ENCODE assay signal across 18 cellular contexts in genomic region chr2:236078675-236079255, GRCh38.
DNase-seq lines count a peak whose midpoint lies in the region; ATAC-seq and TF ChIP-seq lines count a peak whose summit lies in the region.
"Had no signal": no experiment of that assay in that cellular context is flagged by ENCODE, and none has a peak within 500 bp of the region (broad histone marks: within the 10 kb centered on the region; RNA-seq: fewer than 3 reads in every experiment).

No MANE protein-coding gene starts in this region.

- H2AFZ ChIP-seq in hepatocyte = no peak overlapping the region

- no peaks in the 10 kb centered on the region for H3K36me3 Mint-ChIP-seq in MCF 10A (ENCODE audit: insufficient read depth, unreplicated experiment)
- H3K36me3 Mint-ChIP-seq in WTC11 = peaks cover 14% of the 10 kb centered on the region
- no peaks in the 10 kb centered on the region for H3K36me3 Mint-ChIP-seq in activated CD8-positive, alpha-beta T cell treated with anti-CD3 and anti-CD28 coated beads, Interleukin-2, amount 10 ng/mL, durations not matched to agents 7 days and 5 days (ENCODE audit: low read depth)
- H3K36me3 Mint-ChIP-seq: CD14-positive monocyte had no signal

- H3K4me1 ChIP-seq in breast epithelium = no peaks in the 10 kb centered on the region
- H3K4me1 ChIP-seq in hepatocyte (ENCODE audit: insufficient read depth) = peaks cover 20% of the 10 kb centered on the region
- H3K4me1 ChIP-seq in upper lobe of right lung = no peaks in the 10 kb centered on the region

- TF ChIP-seq CTCF in MCF 10A (IDR thresholded peaks at IDR 0.05; ENCODE audit: unreplicated experiment) (no peak), breast epithelium (IDR thresholded peaks at IDR 0.05) (no peak), WTC11 (IDR thresholded peaks at IDR 0.05) (no peak), hepatocyte (IDR thresholded peaks at IDR 0.05; ENCODE audit: poor library complexity) (no peak), upper lobe of right lung (IDR thresholded peaks at IDR 0.05) (no peak)

- H3K4me1 Mint-ChIP-seq in MCF 10A (ENCODE audit: insufficient read depth, unreplicated experiment) = peaks cover 14% of the 10 kb centered on the region
- H3K4me1 Mint-ChIP-seq in WTC11 = peaks cover 42% of the 10 kb centered on the region
- no peaks in the 10 kb centered on the region for H3K4me1 Mint-ChIP-seq in activated CD8-positive, alpha-beta T cell treated with anti-CD3 and anti-CD28 coated beads, Interleukin-2, amount 10 ng/mL, durations not matched to agents 7 days and 5 days (ENCODE audit: low read depth)
- H3K4me1 Mint-ChIP-seq: CD14-positive monocyte had no signal

- H3K4me3 ChIP-seq in breast epithelium (no peak overlapping the region), hepatocyte (no peak overlapping the region), upper lobe of right lung (no peak overlapping the region)
- H3K4me3 ChIP-seq: K562 had no signal

- ATAC-seq in WTC11 (no peak), upper lobe of right lung (no peak)
- no peak for ATAC-seq in activated CD8-positive, alpha-beta T cell treated with anti-CD3 and anti-CD28 coated beads, Interleukin-2, amount 10 ng/mL, durations not matched to agents 7 days and 5 days
- ATAC-seq: K562 had no signal

- TF ChIP-seq POLR2A in breast epithelium (IDR thresholded peaks at IDR 0.05) = no peak

- H3K36me3 ChIP-seq in breast epithelium = no peaks in the 10 kb centered on the region
- no peaks in the 10 kb centered on the region for H3K36me3 ChIP-seq in hepatocyte (replicated peaks; ENCODE audit: insufficient read depth, low read depth)
- H3K36me3 ChIP-seq in upper lobe of right lung = no peaks in the 10 kb centered on the region

- no peak overlapping the region for H3K4me3 Mint-ChIP-seq in MCF 10A (ENCODE audit: unreplicated experiment)
- H3K4me3 Mint-ChIP-seq in WTC11 = no peak overlapping the region
- H3K4me3 Mint-ChIP-seq in activated CD8-positive, alpha-beta T cell treated with anti-CD3 and anti-CD28 coated beads, Interleukin-2, amount 10 ng/mL, durations not matched to agents 7 days and 5 days = no peak overlapping the region
- H3K4me3 Mint-ChIP-seq: CD14-positive monocyte had no signal

- DNase-seq in MCF 10A (ENCODE audit: unreplicated experiment) = no peak
- DNase-seq in breast epithelium (ENCODE audit: low spot score in 2 of 2) = no peak
- DNase-seq in WTC11 (ENCODE audit: low spot score) = no peak
- no peak for DNase-seq in hepatocyte (ENCODE audit: low spot score)
- DNase-seq in upper lobe of right lung = peak; percentile 40
- DNase-seq in activated CD8-positive, alpha-beta T cell treated with anti-CD3 and anti-CD28 coated beads, Interleukin-2, amount 10 ng/mL, durations not matched to agents 7 days and 5 days = no peak
- DNase-seq in NCI-H1092 (lab: John Stamatoyannopoulos, UW) = no peak
- DNase-seq in DMS53 treated with DMSO at 0.1 percent for 48 hours (lab: John Stamatoyannopoulos, UW; ENCODE audit: unreplicated experiment) = no peak
- DNase-seq: GDM1, NCI-H1694 treated with DMSO at 0.1 percent for 48 hours, NCI-H510A treated with DMSO at 0.1 percent for 48 hours, NCI-H774, OCI-M1, RPMI8226, SIG-M5 had no signal

- H3K9me3 ChIP-seq in breast epithelium = no peaks in the 10 kb centered on the region
- H3K9me3 ChIP-seq in hepatocyte (ENCODE audit: low read depth) = no peaks in the 10 kb centered on the region
- H3K9me3 ChIP-seq in upper lobe of right lung = no peaks in the 10 kb centered on the region

- H3K4me2 ChIP-seq in hepatocyte = peak overlapping the region; percentile 50

- 76% methylated on average over 8 of the region's 8 CpGs for WGBS in hepatocyte (ENCODE audit: low lambda C conversion rate, missing lambda C conversion rate)

- CTCF ChIA-PET in MCF 10A (lab: Yijun Ruan, JAX) = interaction anchor here (0.6 kb wide), 1 partner anchor 33 kb away, joined by 3 read pairs; no protein-coding TSS in a partner anchor
- CTCF ChIA-PET in WTC11 (lab: Charles Lee) = no interaction called here
- CTCF ChIA-PET in activated CD8-positive, alpha-beta T cell treated with anti-CD3 and anti-CD28 coated beads, Interleukin-2, amount 10 ng/mL, durations not matched to agents 7 days and 5 days (lab: Charles Lee) = no interaction called here

- no peaks in the 10 kb centered on the region for H3K9me2 ChIP-seq in hepatocyte (replicated peaks; ENCODE audit: insufficient read depth)

- H3K27ac Mint-ChIP-seq in MCF 10A (ENCODE audit: low read depth, unreplicated experiment) (peak overlapping the region; percentile 11), WTC11 (no peak overlapping the region)
- H3K27ac Mint-ChIP-seq in activated CD8-positive, alpha-beta T cell treated with anti-CD3 and anti-CD28 coated beads, Interleukin-2, amount 10 ng/mL, durations not matched to agents 7 days and 5 days = no peak overlapping the region
- H3K27ac Mint-ChIP-seq: CD14-positive monocyte had no signal

- H3K27ac ChIP-seq in breast epithelium (no peak overlapping the region), hepatocyte (peak overlapping the region; percentile 96), upper lobe of right lung (no peak overlapping the region)
- H3K27ac ChIP-seq: 22Rv1 had no signal

- H3K79me2 ChIP-seq in hepatocyte = no peaks in the 10 kb centered on the region

- H3K27me3 ChIP-seq in breast epithelium (no peaks in the 10 kb centered on the region), hepatocyte (no peaks in the 10 kb centered on the region), upper lobe of right lung (no peaks in the 10 kb centered on the region)

- H3K9me3 Mint-ChIP-seq in MCF 10A (ENCODE audit: unreplicated experiment) = no peaks in the 10 kb centered on the region
- peaks cover 15% of the 10 kb centered on the region for H3K9me3 Mint-ChIP-seq in WTC11
- H3K9me3 Mint-ChIP-seq in activated CD8-positive, alpha-beta T cell treated with anti-CD3 and anti-CD28 coated beads, Interleukin-2, amount 10 ng/mL, durations not matched to agents 7 days and 5 days (ENCODE audit: insufficient read depth) = no peaks in the 10 kb centered on the region

- intact Hi-C loops in MCF 10A (cut with micrococcal nuclease) = no loop called here
- intact Hi-C loops in breast epithelium (cut with DNase I; ENCODE audit: low total_unique reads) = no loop called here
- intact Hi-C loops in upper lobe of right lung (cut with DNase I) = no loop called here

- POLR2A ChIA-PET in MCF 10A (lab: Yijun Ruan, JAX) (interaction anchor here (0.6 kb wide), 1 partner anchor 29 kb away, joined by 3 read pairs; no protein-coding TSS in a partner anchor), WTC11 (lab: Charles Lee) (no interaction called here)
- POLR2A ChIA-PET in activated CD8-positive, alpha-beta T cell treated with anti-CD3 and anti-CD28 coated beads, Interleukin-2, amount 10 ng/mL, durations not matched to agents 7 days and 5 days (lab: Charles Lee) = no interaction called here

- no peaks in the 10 kb centered on the region for H4K20me1 ChIP-seq in hepatocyte (ENCODE audit: insufficient read depth, poor library complexity, severe bottlenecking)

- BruUV-seq in MCF 10A (replicated peaks; lab: Mats Ljungman, UMichigan) = no TSS peak

- no peaks in the 10 kb centered on the region for H3K27me3 Mint-ChIP-seq in MCF 10A (ENCODE audit: insufficient read depth, unreplicated experiment)
- H3K27me3 Mint-ChIP-seq in WTC11 (ENCODE audit: low read depth) = no peaks in the 10 kb centered on the region
- no peaks in the 10 kb centered on the region for H3K27me3 Mint-ChIP-seq in activated CD8-positive, alpha-beta T cell treated with anti-CD3 and anti-CD28 coated beads, Interleukin-2, amount 10 ng/mL, durations not matched to agents 7 days and 5 days (ENCODE audit: low read depth)

TF ChIP-seq in WTC11, 78 proteins besides CTCF, POLR2A, EP300 and RAD21:
- TF ChIP-seq ATF3 (CRISPR knock-in tag; conservative IDR thresholded peaks at IDR 0.05) (no peak), ARID4B (CRISPR knock-in tag; IDR thresholded peaks at IDR 0.05; ENCODE audit: borderline replicate concordance) (no peak), GTF2I (CRISPR knock-in tag; conservative IDR thresholded peaks at IDR 0.05) (no peak), RELA (CRISPR knock-in tag; IDR thresholded peaks at IDR 0.05; ENCODE audit: borderline replicate concordance) (peak; percentile 21; the same call in 1 of the 2 replicates), IRF2 (CRISPR knock-in tag; IDR thresholded peaks at IDR 0.05; ENCODE audit: borderline replicate concordance, low read depth) (no peak)
